11 cellular contexts compared by ENCODE assay signal in genomic region chr1:23403038-23403336, GRCh38. TPM values are rescaled to one million over a fixed set of nuclear protein-coding genes. Genes with fewer than 3 reads are reported as not detected.
DNase-seq lines count a peak whose midpoint lies in the region; ATAC-seq lines count a peak whose summit lies in the region.
"Had no signal": no experiment of that assay in that cellular context is flagged by ENCODE, and none has a peak within 500 bp of the region (broad histone marks: within the 10 kb centered on the region; RNA-seq: fewer than 3 reads in every experiment).

No MANE protein-coding gene starts in this region.

- DNase-seq in GM03348 (ENCODE audit: low spot score) (peak; percentile 69), SHP77 treated with DMSO at 0.1 percent for 48 hours (lab: John Stamatoyannopoulos, UW) (peak; percentile 14), fibroblast of peridontal ligament (ENCODE audit: extremely low read depth) (peak; percentile 51), renal cortical epithelial cell (ENCODE audit: low read depth) (peak; percentile 87), Ammon's horn (ENCODE audit: low spot score) (no peak)
- DNase-seq in stimulated activated CD4-positive, alpha-beta T cell treated with anti-CD3 and anti-CD28 coated beads, Interleukin-4, amount 100 ng/mL, for 1 hour = no peak
- DNase-seq in stimulated activated CD4-positive, alpha-beta T cell treated with anti-CD3 and anti-CD28 coated beads, Interleukin-4, amount 100 ng/mL, for 24 hours = no peak
- DNase-seq: activated CD8-positive, alpha-beta T cell treated with anti-CD3 and anti-CD28 coated beads, Interleukin-2, amount 10 ng/mL, durations not matched to agents 7 days and 5 days; NCI-H2171 treated with DMSO at 0.1 percent for 48 hours; stimulated activated CD4-positive, alpha-beta T cell treated with anti-CD3 and anti-CD28 coated beads, Interleukin-2, amount 100 ng/mL, for 24 hours had no signal

- ATAC-seq in GM18511 (IDR thresholded peaks at IDR 0.05; ENCODE audit: unreplicated experiment) = no peak

RNA-seq across cellular contexts. Expression of gene TCEA3, which starts 21.6 kb away (rescaled TPM):
- total RNA-seq in renal cortical epithelial cell = 4.2 and 9.6 TPM in 2 replicates

RNA-seq across cellular contexts. Expression of gene ZNF436, which starts 33.4 kb away (rescaled TPM):
- 19.8 and 35.2 TPM in 2 replicates for total RNA-seq in renal cortical epithelial cell

RNA-seq across cellular contexts. Expression of gene HNRNPR, which starts 58.9 kb away (rescaled TPM):
- total RNA-seq in renal cortical epithelial cell = 65.8 and 131 TPM in 2 replicates

Comparison
In these comparisons a context has a peak if more than half of its experiments do, and no peak if none do; other contexts are left out.
1. DNase-seq: peak in GM03348 (single experiment), SHP77 treated with DMSO at 0.1 percent for 48 hours (single experiment), fibroblast of peridontal ligament (single experiment) and renal cortical epithelial cell (single experiment); none in Ammon's horn (single experiment), stimulated activated CD4-positive, alpha-beta T cell treated with anti-CD3 and anti-CD28 coated beads, Interleukin-4, amount 100 ng/mL, for 1 hour (single experiment) and stimulated activated CD4-positive, alpha-beta T cell treated with anti-CD3 and anti-CD28 coated beads, Interleukin-4, amount 100 ng/mL, for 24 hours (single experiment).